ENCODE assay signal across 8 cellular contexts in genomic region chr7:45112648-45113047, GRCh38. TPM values are rescaled to one million over a fixed set of nuclear protein-coding genes. Genes with fewer than 3 reads are reported as not detected.
A peak's percentile ranks its signal among the peaks of the same experiment; 100 is the strongest.
DNase-seq lines count a peak whose midpoint lies in the region; ATAC-seq, FAIRE-seq and TF ChIP-seq lines count a peak whose summit lies in the region.

No MANE protein-coding gene starts in this region.

- H4K20me1 ChIP-seq in KMS-11 (ENCODE audit: insufficient read depth) (peaks cover 5% of the 10 kb centered on the region; the same call in 1 of the 2 replicates), GM12878 (ENCODE audit: control insufficient read depth, insufficient read depth) (no peaks in the 10 kb centered on the region; the same call in 1 of the 2 replicates)

- H3K36me3 ChIP-seq in CD4-positive, CD25-positive, alpha-beta regulatory T cell (ENCODE audit: control insufficient read depth, insufficient read depth, low read length): peaks cover 18% of the 10 kb centered on the region
- peaks cover 1% of the 10 kb centered on the region; the same call in 1 of the 2 replicates for H3K36me3 ChIP-seq in KMS-11 (ENCODE audit: insufficient read depth)
- H3K36me3 ChIP-seq in GM12878 (ENCODE audit: control insufficient read depth in 2 of 2, insufficient read depth in 2 of 2, low read length in 1 of 2): peaks cover 7 to 10% of the 10 kb centered on the region in 2 experiments; a peak in 3 of 4 replicates
- peaks cover 12 to 17% (median 13%) of the 10 kb centered on the region in 3 experiments for H3K36me3 ChIP-seq in naive thymus-derived CD4-positive, alpha-beta T cell (ENCODE audit: control insufficient read depth in 2 of 3, insufficient read depth in 3 of 3, low read length in 3 of 3)

- H3K27ac ChIP-seq in CD4-positive, CD25-positive, alpha-beta regulatory T cell (ENCODE audit: insufficient read depth, low read length, poor library complexity, severe bottlenecking): no peak overlapping the region
- H3K27ac ChIP-seq in KMS-11: no peak overlapping the region
- H3K27ac ChIP-seq in GM12878 (ENCODE audit: control insufficient read depth, insufficient read depth): no peak overlapping the region
- peak overlapping the region; percentile 98 for H3K27ac ChIP-seq in naive thymus-derived CD4-positive, alpha-beta T cell (ENCODE audit: low read depth, low read length)

- H3K27me3 ChIP-seq in CD4-positive, CD25-positive, alpha-beta regulatory T cell (ENCODE audit: control insufficient read depth, insufficient read depth, low read length): peaks cover 22% of the 10 kb centered on the region
- H3K27me3 ChIP-seq in KMS-11 (ENCODE audit: insufficient read depth, low read depth): no peaks in the 10 kb centered on the region
- H3K27me3 ChIP-seq in GM12878 (replicated peaks in 1 of 2; ENCODE audit: control insufficient read depth in 2 of 2, insufficient read depth in 2 of 2, low read length in 1 of 2): no peaks in the 10 kb centered on the region
- no peaks in the 10 kb centered on the region for H3K27me3 ChIP-seq in naive thymus-derived CD4-positive, alpha-beta T cell (ENCODE audit: control insufficient read depth in 2 of 2, insufficient read depth in 2 of 2, low read length in 2 of 2)

- H3K4me1 ChIP-seq in CD4-positive, CD25-positive, alpha-beta regulatory T cell (ENCODE audit: control insufficient read depth, insufficient read depth, low read length, poor library complexity, severe bottlenecking): peaks cover 29% of the 10 kb centered on the region
- H3K4me1 ChIP-seq in KMS-11 (ENCODE audit: low read depth, poor library complexity, severe bottlenecking) (peaks cover 36% of the 10 kb centered on the region), GM12878 (ENCODE audit: control insufficient read depth, insufficient read depth, low read length) (peaks cover 7% of the 10 kb centered on the region)
- peaks cover 17 to 34% of the 10 kb centered on the region in 2 donors for H3K4me1 ChIP-seq in naive thymus-derived CD4-positive, alpha-beta T cell (ENCODE audit: control insufficient read depth in 2 of 2, insufficient read depth in 2 of 2, low read length in 2 of 2)

- no peak overlapping the region for H2AFZ ChIP-seq in KMS-11 (ENCODE audit: low read depth)
- H2AFZ ChIP-seq in GM12878 (ENCODE audit: control insufficient read depth, low read depth, low read length): no peak overlapping the region

- POLR2A ChIA-PET in GM12878 (lab: Charles Lee): interaction anchor here (0.8 to 1.1 kb wide), 3 partner anchors 130 to 226 kb away, joined by 3 to 4 read pairs (median 4); no protein-coding TSS in a partner anchor
- POLR2A ChIA-PET in naive thymus-derived CD4-positive, alpha-beta T cell (lab: Charles Lee): interaction anchor here (0.5 to 3.4 kb wide), 12 partner anchors 11 to 539 kb away, joined by 3 to 37 read pairs (median 7); partner anchors contain the start of genes CCM2, DDX56, H2AZ2 and PURB
- POLR2A ChIA-PET in GM10248 (lab: Yijun Ruan, JAX): interaction anchor here (1.2 kb wide), 1 partner anchor 23 kb away, joined by 3 read pairs; no protein-coding TSS in a partner anchor

- SMC1A ChIA-PET in GM12878 (lab: Charles Lee; ENCODE audit: uncharacterized antibody, unreplicated experiment): interaction anchor here (0.7 to 7.1 kb wide), 6 partner anchors 91 to 256 kb away, joined by 3 to 61 read pairs (median 4); no protein-coding TSS in a partner anchor

- DNase-seq in CD4-positive, CD25-positive, alpha-beta regulatory T cell: no peak
- DNase-seq in GM12878 (ENCODE audit: low read depth, low spot score) (no peak), middle frontal gyrus (ENCODE audit: extremely low spot score, low spot score) (no peak), NCI-H2081 treated with DMSO at 0.1 percent for 48 hours (lab: John Stamatoyannopoulos, UW) (no peak), GM10248 (ENCODE audit: extremely low spot score) (no peak)
- DNase-seq in naive thymus-derived CD4-positive, alpha-beta T cell: no peak

- RAD21 ChIA-PET in GM12878 (lab: Charles Lee; ENCODE audit: unreplicated experiment): interaction anchor here (1.2 to 4.4 kb wide), 3 partner anchors 23 to 115 kb away, joined by 4 to 20 read pairs (median 9); no protein-coding TSS in a partner anchor

- no TSS peak for BruUV-seq in GM12878 (replicated peaks; lab: Mats Ljungman, UMichigan)

- peak overlapping the region; percentile 91 to 96 (median 94) for H3K4me3 Mint-ChIP-seq in CD4-positive, CD25-positive, alpha-beta regulatory T cell
- peak overlapping the region; percentile 26 to 100 (median 94) for H3K4me3 Mint-ChIP-seq in naive thymus-derived CD4-positive, alpha-beta T cell

- TF ChIP-seq CTCF in KMS-11 (conservative IDR thresholded peaks at IDR 0.05; ENCODE audit: low read depth, low read length): no peak
- no peak for TF ChIP-seq CTCF in GM12878 (IDR thresholded peaks at IDR 0.05 in 2 of 3, conservative IDR thresholded peaks at IDR 0.05 in 1 of 3; ENCODE audit: control insufficient read depth in 2 of 3, extremely low read depth in 1 of 3, insufficient read depth in 1 of 3, low read depth in 3 of 3, low read length in 3 of 3)
- TF ChIP-seq CTCF in GM10248 (IDR thresholded peaks at IDR 0.05; ENCODE audit: control extremely low read depth, extremely low read depth, low read depth, missing control alignments): no peak

- TF ChIP-seq POLR2A in GM12878 (IDR thresholded peaks at IDR 0.05; ENCODE audit: low read depth, low read length): no peak

- no peak for TF ChIP-seq EP300 in GM12878 (IDR thresholded peaks at IDR 0.05; ENCODE audit: borderline replicate concordance in 1 of 2, control insufficient read depth in 1 of 2, low read depth in 2 of 2, low read length in 2 of 2)

- H3K4me2 ChIP-seq in KMS-11 (peak overlapping the region; percentile 48; the same call in 1 of the 2 replicates), GM12878 (ENCODE audit: control insufficient read depth, insufficient read depth) (peak overlapping the region; percentile 55; the same call in 1 of the 2 replicates)

- peak overlapping the region; percentile 61 to 99 (median 99) for H3K27ac Mint-ChIP-seq in CD4-positive, CD25-positive, alpha-beta regulatory T cell
- peak overlapping the region; percentile 80 to 100 (median 99) for H3K27ac Mint-ChIP-seq in naive thymus-derived CD4-positive, alpha-beta T cell

- no peak for ATAC-seq in CD4-positive, CD25-positive, alpha-beta regulatory T cell (ENCODE audit: low read depth in 2 of 2)
- ATAC-seq in GM12878 (no peak), GM21390 (IDR thresholded peaks at IDR 0.05; ENCODE audit: unreplicated experiment) (no peak)
- no peak for ATAC-seq in naive thymus-derived CD4-positive, alpha-beta T cell

- 100% methylated on average over 1 of the region's 1 CpG for WGBS in GM12878 (ENCODE audit: insufficient coverage, insufficient replicate concordance, low lambda C conversion rate, missing lambda C conversion rate)

- H3K9me3 ChIP-seq in CD4-positive, CD25-positive, alpha-beta regulatory T cell (ENCODE audit: control insufficient read depth in 2 of 2, low read length in 2 of 2): no peaks in the 10 kb centered on the region
- H3K9me3 ChIP-seq in GM12878 (replicated peaks; ENCODE audit: control insufficient read depth, insufficient read depth, low read length): no peaks in the 10 kb centered on the region
- H3K9me3 ChIP-seq in naive thymus-derived CD4-positive, alpha-beta T cell (ENCODE audit: control insufficient read depth in 2 of 3, low read length in 3 of 3): no peaks in the 10 kb centered on the region

- H3K4me1 Mint-ChIP-seq in CD4-positive, CD25-positive, alpha-beta regulatory T cell: peaks cover 15 to 43% (median 26%) of the 10 kb centered on the region in 4 donors
- peaks cover 26 to 48% (median 40%) of the 10 kb centered on the region in 7 donors for H3K4me1 Mint-ChIP-seq in naive thymus-derived CD4-positive, alpha-beta T cell

- in situ Hi-C loops in GM12878 (cut with MboI): no loop called here

- H3K27me3 Mint-ChIP-seq in CD4-positive, CD25-positive, alpha-beta regulatory T cell: peaks cover 32% of the 10 kb centered on the region
- peaks cover 0 to 34% (median 0%) of the 10 kb centered on the region in 5 donors for H3K27me3 Mint-ChIP-seq in naive thymus-derived CD4-positive, alpha-beta T cell

- peaks cover 10% of the 10 kb centered on the region for H3K36me3 Mint-ChIP-seq in CD4-positive, CD25-positive, alpha-beta regulatory T cell
- H3K36me3 Mint-ChIP-seq in naive thymus-derived CD4-positive, alpha-beta T cell: peaks cover 0 to 19% (median 13%) of the 10 kb centered on the region in 5 donors

- no peak overlapping the region for H3K9ac ChIP-seq in KMS-11
- H3K9ac ChIP-seq in GM12878 (ENCODE audit: control insufficient read depth, insufficient read depth, low read length): no peak overlapping the region

- CTCF ChIA-PET in GM12878 (lab: Yijun Ruan, JAX) (interaction anchor here (1.6 to 5.9 kb wide), 4 partner anchors 23 to 137 kb away, joined by 7 to 39 read pairs (median 15); partner anchors contain the start of gene MYO1G), GM10248 (lab: Yijun Ruan, JAX) (interaction anchor here (1.3 kb wide), 1 partner anchor 11 kb away, joined by 3 read pairs; no protein-coding TSS in a partner anchor)
- CTCF ChIA-PET in naive thymus-derived CD4-positive, alpha-beta T cell (lab: Charles Lee): interaction anchor here (1.9 kb wide), 1 partner anchor 23 kb away, joined by 9 read pairs; no protein-coding TSS in a partner anchor

- intact Hi-C loops in GM12878 (cut with micrococcal nuclease; ENCODE audit: unreplicated experiment): loop anchor here (5.0 kb wide), 2 partner anchors 85 to 265 kb away; partner anchors contain the start of gene H2AZ2
- intact Hi-C loops in naive thymus-derived CD4-positive, alpha-beta T cell (cut with micrococcal nuclease): loop anchor here (2.0 to 10.0 kb wide), 3 partner anchors 24 to 1030 kb away; partner anchors contain the start of gene POLM (in 2 of the 2)

- H3K4me3 ChIP-seq in CD4-positive, CD25-positive, alpha-beta regulatory T cell (ENCODE audit: low read depth, low read length): no peak overlapping the region
- H3K4me3 ChIP-seq in KMS-11 (IDR thresholded peaks at IDR 0.05; ENCODE audit: insufficient read depth, low read depth, low read length): no peak overlapping the region
- peak overlapping the region; percentile 90 for H3K4me3 ChIP-seq in GM12878
- H3K4me3 ChIP-seq in naive thymus-derived CD4-positive, alpha-beta T cell (ENCODE audit: low read length): no peak overlapping the region

- H3K79me2 ChIP-seq in KMS-11 (ENCODE audit: insufficient read depth, low read depth): peaks cover 38% of the 10 kb centered on the region
- H3K79me2 ChIP-seq in GM12878 (ENCODE audit: control insufficient read depth, insufficient read depth, low read length): peaks cover 38% of the 10 kb centered on the region

- FAIRE-seq in GM12878 (lab: Jason Lieb, UNC): peak; percentile 47

- no peak for TF ChIP-seq RAD21 in GM12878 (IDR thresholded peaks at IDR 0.05; ENCODE audit: insufficient read depth, low read depth, low read length)

- H3K9me3 Mint-ChIP-seq in CD4-positive, CD25-positive, alpha-beta regulatory T cell: peaks cover 0 to 1% (median 0%) of the 10 kb centered on the region in 7 donors
- peaks cover 0 to 4% (median 0%) of the 10 kb centered on the region in 11 donors for H3K9me3 Mint-ChIP-seq in naive thymus-derived CD4-positive, alpha-beta T cell

RNA-seq across cellular contexts. Expression of gene TBRG4, which starts 1.2 kb away (rescaled TPM):
- 48.4 TPM for total RNA-seq in CD4-positive, CD25-positive, alpha-beta regulatory T cell
- 10 to 100 TPM; 42.6 to 54.3 (median 45.2) TPM for polyA plus RNA-seq in CD4-positive, CD25-positive, alpha-beta regulatory T cell
- 249 and 291 TPM in 2 replicates for total RNA-seq in GM12878 (2013; cell fraction: nucleolus; rRNA removed)
- total RNA-seq in GM12878 (2014; rRNA removed): 124 and 128 TPM in 2 replicates
- 54.5 and 59.6 TPM in 2 replicates for total RNA-seq in GM12878 (2014; rRNA removed; fragmentation: Illumina TruSeq; extraction: Trizol)
- 109 and 117 TPM in 2 replicates for total RNA-seq in GM12878 (2021)
- 60.7 TPM for polyA plus RNA-seq in GM12878 (2011; ENCODE audit: low read depth)
- polyA plus RNA-seq in GM12878 (2011; rRNA removed): 79.4 and 126 TPM in 2 replicates
- 124 and 201 TPM in 2 replicates for polyA plus RNA-seq in GM12878 (2011; cell fraction: cytosol; rRNA removed)
- 523 and 538 TPM in 2 replicates for polyA plus RNA-seq in GM12878 (2011; cell fraction: nucleus; rRNA removed)
- 68.8 and 75.2 TPM in 2 replicates for polyA plus RNA-seq in GM12878 (2012)
- 58.8 and 119 TPM in 2 replicates for polyA plus RNA-seq in GM12878 (2014; fragmentation: Illumina TruSeq; extraction: Trizol)
- polyA plus RNA-seq in GM12878 (2014; fragmentation: Nextera tagmentation; extraction: Ambion mirVana): 10 to 100 TPM in 1 of 2 experiments, 1 to 10 TPM in 1; 8.4 to 13.3 TPM
- 104 and 111 TPM in 2 replicates for polyA plus RNA-seq in GM12878 (2014; rRNA removed)
- 100 to 1,000 TPM; 124 to 130 TPM for polyA plus RNA-seq in GM12878 (2016; fragmentation: Nextera tagmentation; extraction: Ambion mirVana)
- polyA minus RNA-seq in GM12878 (2011; rRNA and poly(A)+ RNA removed): 145 and 219 TPM in 2 replicates
- 56.4 and 73.5 TPM in 2 replicates for polyA minus RNA-seq in GM12878 (2011; cell fraction: cytosol; rRNA and poly(A)+ RNA removed)
- 184 and 261 TPM in 2 replicates for polyA minus RNA-seq in GM12878 (2011; cell fraction: nucleus; rRNA and poly(A)+ RNA removed)
- total RNA-seq in naive thymus-derived CD4-positive, alpha-beta T cell: 100 to 1,000 TPM in 4 of 5 experiments, 10 to 100 TPM in 1; 93.7 to 143 (median 107) TPM
- polyA plus RNA-seq in naive thymus-derived CD4-positive, alpha-beta T cell: 10 to 100 TPM; 55.1 to 99.1 TPM

RNA-seq across cellular contexts. Expression of gene NACAD, which starts 23.9 kb away (rescaled TPM):
- 0.07 TPM for total RNA-seq in CD4-positive, CD25-positive, alpha-beta regulatory T cell
- not detected for polyA plus RNA-seq in CD4-positive, CD25-positive, alpha-beta regulatory T cell
- total RNA-seq in GM12878 (2013; cell fraction: nucleolus; rRNA removed): 0.10 TPM in 1 of 2 replicates, not detected in the other
- total RNA-seq in GM12878 (2014; rRNA removed) (not detected in 2 replicates), GM12878 (2014; rRNA removed; fragmentation: Illumina TruSeq; extraction: Trizol) (not detected in 2 replicates), GM12878 (2021) (not detected in 2 replicates)
- polyA plus RNA-seq in GM12878 (2011; ENCODE audit: low read depth): not detected
- polyA plus RNA-seq in GM12878 (2011; rRNA removed) (not detected in 2 replicates), GM12878 (2014; fragmentation: Illumina TruSeq; extraction: Trizol) (not detected in 2 replicates), GM12878 (2014; fragmentation: Nextera tagmentation; extraction: Ambion mirVana) (not detected), GM12878 (2014; rRNA removed) (not detected in 2 replicates), GM12878 (2016; fragmentation: Nextera tagmentation; extraction: Ambion mirVana) (not detected)
- 0.03 TPM in 1 of 2 replicates, not detected in the other for polyA plus RNA-seq in GM12878 (2011; cell fraction: cytosol; rRNA removed)
- 0.13 and 0.15 TPM in 2 replicates for polyA plus RNA-seq in GM12878 (2011; cell fraction: nucleus; rRNA removed)
- polyA plus RNA-seq in GM12878 (2012): not detected in 2 replicates
- not detected in 2 replicates for polyA minus RNA-seq in GM12878 (2011; rRNA and poly(A)+ RNA removed)
- not detected in 2 replicates for polyA minus RNA-seq in GM12878 (2011; cell fraction: cytosol; rRNA and poly(A)+ RNA removed)
- not detected in 2 replicates for polyA minus RNA-seq in GM12878 (2011; cell fraction: nucleus; rRNA and poly(A)+ RNA removed)
- total RNA-seq in naive thymus-derived CD4-positive, alpha-beta T cell: under 1 TPM in 1 of 5 experiments, not detected in 4; 0.15 TPM
- under 1 TPM in 1 of 2 donors, not detected in 1; 0.08 TPM for polyA plus RNA-seq in naive thymus-derived CD4-positive, alpha-beta T cell

RNA-seq across cellular contexts. Expression of gene RAMP3, which starts 44.9 kb away (rescaled TPM):
- total RNA-seq in CD4-positive, CD25-positive, alpha-beta regulatory T cell: not detected
- polyA plus RNA-seq in CD4-positive, CD25-positive, alpha-beta regulatory T cell: not detected
- not detected in 2 replicates for total RNA-seq in GM12878 (2013; cell fraction: nucleolus; rRNA removed)
- not detected in 2 replicates for total RNA-seq in GM12878 (2014; rRNA removed)
- total RNA-seq in GM12878 (2014; rRNA removed; fragmentation: Illumina TruSeq; extraction: Trizol): not detected in 2 replicates
- total RNA-seq in GM12878 (2021): not detected in 2 replicates
- not detected for polyA plus RNA-seq in GM12878 (2011; ENCODE audit: low read depth)
- not detected in 2 replicates for polyA plus RNA-seq in GM12878 (2011; rRNA removed)
- not detected in 2 replicates for polyA plus RNA-seq in GM12878 (2011; cell fraction: cytosol; rRNA removed)
- polyA plus RNA-seq in GM12878 (2011; cell fraction: nucleus; rRNA removed): not detected in 2 replicates
- 0.11 TPM in 1 of 2 replicates, not detected in the other for polyA plus RNA-seq in GM12878 (2012)
- not detected in 2 replicates for polyA plus RNA-seq in GM12878 (2014; fragmentation: Illumina TruSeq; extraction: Trizol)
- polyA plus RNA-seq in GM12878 (2014; fragmentation: Nextera tagmentation; extraction: Ambion mirVana): not detected
- not detected in 2 replicates for polyA plus RNA-seq in GM12878 (2014; rRNA removed)
- not detected for polyA plus RNA-seq in GM12878 (2016; fragmentation: Nextera tagmentation; extraction: Ambion mirVana)
- polyA minus RNA-seq in GM12878 (2011; rRNA and poly(A)+ RNA removed): not detected in 2 replicates
- polyA minus RNA-seq in GM12878 (2011; cell fraction: cytosol; rRNA and poly(A)+ RNA removed): not detected in 2 replicates
- not detected in 2 replicates for polyA minus RNA-seq in GM12878 (2011; cell fraction: nucleus; rRNA and poly(A)+ RNA removed)
- total RNA-seq in naive thymus-derived CD4-positive, alpha-beta T cell: under 1 TPM in 1 of 5 experiments, not detected in 4; 0.39 TPM
- polyA plus RNA-seq in naive thymus-derived CD4-positive, alpha-beta T cell: not detected
